Comparison of ENCODE assay signal across 36 cellular contexts in genomic region chr7:67663644-67664043, GRCh38.
"Had no signal": no experiment of that assay in that cellular context is flagged by ENCODE, and none has a peak within 500 bp of the region (broad histone marks: within the 10 kb centered on the region; RNA-seq: fewer than 3 reads in every experiment).

No MANE protein-coding gene starts in this region.

- H3K36me3 ChIP-seq: ascending aorta, cardiac muscle cell, colonic mucosa had no signal

- H3K4me3 ChIP-seq: ascending aorta, cardiac muscle cell, colonic mucosa had no signal

- DNase-seq: activated CD4-positive, alpha-beta memory T cell treated with anti-CD3 and anti-CD28 coated beads, Interleukin-2, amount 10 ng/mL, durations not matched to agents 7 days and 5 days; activated CD4-positive, alpha-beta T cell treated with anti-CD3 and anti-CD28 coated beads for 1 hour; activated CD4-positive, alpha-beta T cell treated with anti-CD3 and anti-CD28 coated beads for 36 hours; activated CD4-positive, alpha-beta T cell treated with anti-CD3 and anti-CD28 coated beads for 48 hours; activated CD4-positive, alpha-beta T cell treated with anti-CD3 and anti-CD28 coated beads, Interleukin-2, amount 10 ng/mL, durations not matched to agents 7 days and 5 days; activated CD4-positive, alpha-beta T cell treated with anti-CD3 and anti-CD28 coated beads, Interleukin-2, amount 50 U/mL, for 48 hours; activated CD4-positive, CD25-positive, alpha-beta regulatory T cell; activated CD8-positive, alpha-beta memory T cell treated with anti-CD3 and anti-CD28 coated beads for 24 hours; activated CD8-positive, alpha-beta memory T cell treated with anti-CD3 and anti-CD28 coated beads, Interleukin-2, amount 10 ng/mL, durations not matched to agents 7 days and 5 days; activated CD8-positive, alpha-beta memory T cell treated with anti-CD3 and anti-CD28 coated beads, Interleukin-2, amount 50 U/mL, for 48 hours; activated CD8-positive, alpha-beta T cell treated with anti-CD3 and anti-CD28 coated beads, Interleukin-2, amount 10 ng/mL, durations not matched to agents 7 days and 5 days; activated effector memory CD4-positive, alpha-beta T cell treated with anti-CD3 and anti-CD28 coated beads, Interleukin-2, amount 50 U/mL, for 16 hours; activated gamma-delta T cell treated with Interleukin-2 at 50 U/mL for 16 hours; activated naive CD4-positive, alpha-beta T cell; activated naive CD4-positive, alpha-beta T cell treated with anti-CD3 and anti-CD28 coated beads for 36 hours; activated naive CD4-positive, alpha-beta T cell treated with anti-CD3 and anti-CD28 coated beads, Interleukin-2, amount 50 U/mL, for 16 hours; activated naive CD8-positive, alpha-beta T cell treated with anti-CD3 and anti-CD28 coated beads for 36 hours; activated T-cell treated with anti-CD3 and anti-CD28 coated beads, Interleukin-2, amount 50 U/mL, for 24 hours; activated T-cell treated with anti-CD3 and anti-CD28 coated beads, Interleukin-2, amount 50 U/mL, for 48 hours; amygdala; anterior cingulate cortex; cerebellar nuclear complex; colonic mucosa; T-helper 2 cell; T-helper 9 cell had no signal

- H3K27me3 Mint-ChIP-seq: activated CD4-positive, alpha-beta memory T cell treated with anti-CD3 and anti-CD28 coated beads, Interleukin-2, amount 10 ng/mL, durations not matched to agents 7 days and 5 days; activated CD4-positive, alpha-beta T cell treated with anti-CD3 and anti-CD28 coated beads for 36 hours; activated CD4-positive, alpha-beta T cell treated with anti-CD3 and anti-CD28 coated beads, Interleukin-2, amount 10 ng/mL, durations not matched to agents 7 days and 5 days; activated CD8-positive, alpha-beta memory T cell treated with anti-CD3 and anti-CD28 coated beads, Interleukin-2, amount 10 ng/mL, durations not matched to agents 7 days and 5 days; activated naive CD8-positive, alpha-beta T cell treated with anti-CD3 and anti-CD28 coated beads for 36 hours; activated T-cell treated with anti-CD3 and anti-CD28 coated beads, Interleukin-2, amount 50 U/mL, for 24 hours; activated T-helper 17 cell treated with anti-CD3 and anti-CD28 coated beads, Interleukin-2, amount 50 U/mL, for 72 hours; central memory CD8-positive, alpha-beta T cell had no signal

- H3K36me3 Mint-ChIP-seq: activated CD8-positive, alpha-beta memory T cell treated with anti-CD3 and anti-CD28 coated beads, Interleukin-2, amount 10 ng/mL, durations not matched to agents 7 days and 5 days; activated naive CD4-positive, alpha-beta T cell treated with anti-CD3 and anti-CD28 coated beads, Interleukin-2, amount 50 U/mL, for 72 hours; activated naive CD8-positive, alpha-beta T cell treated with anti-CD3 and anti-CD28 coated beads for 36 hours; brain had no signal

- H3K27ac ChIP-seq: ascending aorta, cardiac muscle cell, colonic mucosa, VCaP had no signal

- ATAC-seq: activated CD4-positive, alpha-beta T cell treated with anti-CD3 and anti-CD28 coated beads for 36 hours; activated CD4-positive, CD25-positive, alpha-beta regulatory T cell treated with anti-CD3 and anti-CD28 coated beads, Interleukin-2, amount 50 U/mL, for 24 hours; activated CD8-positive, alpha-beta memory T cell treated with anti-CD3 and anti-CD28 coated beads, Interleukin-2, amount 10 ng/mL, durations not matched to agents 7 days and 5 days; activated CD8-positive, alpha-beta T cell treated with anti-CD3 and anti-CD28 coated beads, Interleukin-2, amount 10 ng/mL, durations not matched to agents 7 days and 5 days; activated naive CD4-positive, alpha-beta T cell treated with anti-CD3 and anti-CD28 coated beads, Interleukin-2, amount 50 U/mL, for 72 hours; activated T-helper 17 cell treated with anti-CD3 and anti-CD28 coated beads, Interleukin-2, amount 50 U/mL, for 72 hours had no signal

- H3K4me1 ChIP-seq: ascending aorta, colonic mucosa had no signal

- H3K9me3 ChIP-seq: ascending aorta, colonic mucosa had no signal

- H3K9me3 Mint-ChIP-seq: activated CD4-positive, alpha-beta T cell treated with anti-CD3 and anti-CD28 coated beads, Interleukin-2, amount 10 ng/mL, durations not matched to agents 7 days and 5 days; activated naive CD4-positive, alpha-beta T cell treated with anti-CD3 and anti-CD28 coated beads for 36 hours; activated naive CD8-positive, alpha-beta T cell treated with anti-CD3 and anti-CD28 coated beads for 36 hours; activated T-helper 17 cell treated with anti-CD3 and anti-CD28 coated beads, Interleukin-2, amount 50 U/mL, for 72 hours had no signal

- H3K4me3 Mint-ChIP-seq: activated CD4-positive, alpha-beta memory T cell treated with anti-CD3 and anti-CD28 coated beads, Interleukin-2, amount 10 ng/mL, durations not matched to agents 7 days and 5 days; activated CD4-positive, alpha-beta T cell treated with anti-CD3 and anti-CD28 coated beads for 36 hours; activated CD4-positive, alpha-beta T cell treated with anti-CD3 and anti-CD28 coated beads, Interleukin-2, amount 10 ng/mL, durations not matched to agents 7 days and 5 days; activated CD8-positive, alpha-beta memory T cell treated with anti-CD3 and anti-CD28 coated beads, Interleukin-2, amount 10 ng/mL, durations not matched to agents 7 days and 5 days; activated CD8-positive, alpha-beta T cell treated with anti-CD3 and anti-CD28 coated beads, Interleukin-2, amount 10 ng/mL, durations not matched to agents 7 days and 5 days; activated naive CD4-positive, alpha-beta T cell treated with anti-CD3 and anti-CD28 coated beads for 36 hours; activated naive CD8-positive, alpha-beta T cell treated with anti-CD3 and anti-CD28 coated beads for 36 hours; activated T-cell treated with anti-CD3 and anti-CD28 coated beads, Interleukin-2, amount 50 U/mL, for 24 hours; activated T-helper 1 cell treated with anti-CD3 and anti-CD28 coated beads, Interleukin-12 subunit alpha, Interleukin-12 subunit beta, Interleukin-2, Interleukin-4 antibody, amounts not matched to agents 30 ng/mL and 10 ng/mL and 1 ng/mL, durations not matched to agents 14 hours and 24 hours and 36 hours; activated T-helper 17 cell treated with anti-CD3 and anti-CD28 coated beads, Interleukin-2, amount 50 U/mL, for 72 hours; brain; central memory CD8-positive, alpha-beta T cell; T-helper 1 cell treated with Interleukin-12 subunit alpha and Interleukin-12 subunit beta and Interleukin-4 antibody, amounts not matched to agents 30 μg/mL and 1 μg/mL, for 36 hours; T-helper 2 cell treated with Interferon-gamma antibody and Interleukin-4, amounts not matched to agents 5 μg/mL and 100 μg/mL, for 36 hours had no signal

- H3K4me1 Mint-ChIP-seq: activated CD4-positive, alpha-beta memory T cell treated with anti-CD3 and anti-CD28 coated beads, Interleukin-2, amount 10 ng/mL, durations not matched to agents 7 days and 5 days; activated CD4-positive, alpha-beta T cell treated with anti-CD3 and anti-CD28 coated beads for 36 hours; activated CD4-positive, alpha-beta T cell treated with anti-CD3 and anti-CD28 coated beads, Interleukin-2, amount 10 ng/mL, durations not matched to agents 7 days and 5 days; activated CD8-positive, alpha-beta memory T cell treated with anti-CD3 and anti-CD28 coated beads, Interleukin-2, amount 10 ng/mL, durations not matched to agents 7 days and 5 days; activated naive CD8-positive, alpha-beta T cell treated with anti-CD3 and anti-CD28 coated beads for 36 hours; activated T-helper 17 cell treated with anti-CD3 and anti-CD28 coated beads, Interleukin-2, amount 50 U/mL, for 72 hours; central memory CD8-positive, alpha-beta T cell had no signal

- H3K27ac Mint-ChIP-seq: activated CD4-positive, alpha-beta memory T cell treated with anti-CD3 and anti-CD28 coated beads, Interleukin-2, amount 10 ng/mL, durations not matched to agents 7 days and 5 days; activated CD4-positive, alpha-beta T cell treated with anti-CD3 and anti-CD28 coated beads for 36 hours; activated CD4-positive, alpha-beta T cell treated with anti-CD3 and anti-CD28 coated beads, Interleukin-2, amount 10 ng/mL, durations not matched to agents 7 days and 5 days; activated CD8-positive, alpha-beta memory T cell treated with anti-CD3 and anti-CD28 coated beads, Interleukin-2, amount 10 ng/mL, durations not matched to agents 7 days and 5 days; activated CD8-positive, alpha-beta T cell treated with anti-CD3 and anti-CD28 coated beads, Interleukin-2, amount 10 ng/mL, durations not matched to agents 7 days and 5 days; activated naive CD4-positive, alpha-beta T cell treated with anti-CD3 and anti-CD28 coated beads for 36 hours; activated naive CD4-positive, alpha-beta T cell treated with anti-CD3 and anti-CD28 coated beads, Interleukin-2, amount 50 U/mL, for 72 hours; activated naive CD8-positive, alpha-beta T cell treated with anti-CD3 and anti-CD28 coated beads for 36 hours; activated T-cell treated with anti-CD3 and anti-CD28 coated beads, Interleukin-2, amount 50 U/mL, for 24 hours; activated T-helper 1 cell treated with anti-CD3 and anti-CD28 coated beads, Interleukin-12 subunit alpha, Interleukin-12 subunit beta, Interleukin-2, Interleukin-4 antibody, amounts not matched to agents 30 ng/mL and 10 ng/mL and 1 ng/mL, durations not matched to agents 14 hours and 24 hours and 36 hours; activated T-helper 17 cell treated with anti-CD3 and anti-CD28 coated beads, Interleukin-2, amount 50 U/mL, for 72 hours; brain; T-helper 1 cell treated with Interleukin-12 subunit alpha and Interleukin-12 subunit beta and Interleukin-4 antibody, amounts not matched to agents 30 μg/mL and 1 μg/mL, for 36 hours; T-helper 2 cell treated with Interferon-gamma antibody and Interleukin-4, amounts not matched to agents 5 μg/mL and 100 μg/mL, for 36 hours had no signal

- H3K27me3 ChIP-seq: ascending aorta, cardiac muscle cell, colonic mucosa had no signal
